In genomic region chr3:59605318-59605717, GRCh38 we compare ENCODE assay signal across 20 cellular contexts.
DNase-seq lines count a peak whose midpoint lies in the region; ATAC-seq and TF ChIP-seq lines count a peak whose summit lies in the region.
"Had no signal": no experiment of that assay in that cellular context is flagged by ENCODE, and none has a peak within 500 bp of the region (broad histone marks: within the 10 kb centered on the region; RNA-seq: fewer than 3 reads in every experiment).

No MANE protein-coding gene starts in this region.

- in situ Hi-C loops in GM13976 (cut with MboI; ENCODE audit: low sequenced_read_pairs, unreplicated experiment) = no loop called here

- TF ChIP-seq CTCF in C4-2B (conservative IDR thresholded peaks at IDR 0.05) (no peak), GM13976 (IDR thresholded peaks at IDR 0.05; ENCODE audit: borderline replicate concordance, control extremely low read depth, extremely low read depth, insufficient read depth, missing control alignments) (no peak)

- DNase-seq in NCI-H146 (lab: John Stamatoyannopoulos, UW) = peak; percentile 85
- peak; percentile 2 for DNase-seq in NCI-H2196 treated with DMSO at 0.1 percent for 48 hours (lab: John Stamatoyannopoulos, UW; ENCODE audit: unreplicated experiment)
- peak; percentile 49 for DNase-seq in kidney tubule cell (ENCODE audit: low spot score)
- no peak for DNase-seq in activated T-cell treated with anti-CD3 and anti-CD28 coated beads, Interleukin-2, amount 50 U/mL, for 48 hours
- DNase-seq in stimulated activated naive CD8-positive, alpha-beta T cell treated with anti-CD3 and anti-CD28 coated beads, Interleukin-15, Interleukin-2, amounts not matched to agents 100 U/mL and 50 U/mL, for 24 hours = no peak
- no peak for DNase-seq in activated CD4-positive, alpha-beta T cell treated with anti-CD3 and anti-CD28 coated beads for 4 hours
- no peak for DNase-seq in GM13976 (ENCODE audit: low spot score)
- DNase-seq: activated naive CD4-positive, alpha-beta T cell; amygdala; C1 segment of cervical spinal cord; caudate nucleus; KBM-7; mesendoderm; NCI-H524 treated with DMSO at 0.1 percent for 48 hours; SIG-M5; stimulated activated naive CD8-positive, alpha-beta T cell treated with anti-CD3 and anti-CD28 coated beads, Interleukin-15, amount 100 ng/mL, for 72 hours; upper lobe of right lung had no signal

- peak overlapping the region; percentile 58 for H3K27ac ChIP-seq in C4-2B
- H3K27ac ChIP-seq: esophagus muscularis mucosa, upper lobe of right lung had no signal

- ATAC-seq in stimulated activated naive CD8-positive, alpha-beta T cell treated with anti-CD3 and anti-CD28 coated beads, Interleukin-15, Interleukin-2, amounts not matched to agents 100 U/mL and 50 U/mL, for 24 hours = no peak
- ATAC-seq: natural killer cell treated with Interleukin-12 subunit alpha and Interleukin-12 subunit beta and Interleukin-15 and Interleukin-18, amount 100 ng/mL, for 72 hours; stimulated activated naive CD8-positive, alpha-beta T cell treated with anti-CD3 and anti-CD28 coated beads, Interleukin-15, amount 100 ng/mL, for 72 hours; upper lobe of right lung had no signal

Comparison
In these comparisons a context has a peak if more than half of its experiments do, and no peak if none do; other contexts are left out.
1. DNase-seq: peak in NCI-H146 (single experiment), NCI-H2196 treated with DMSO at 0.1 percent for 48 hours (single experiment) and kidney tubule cell (single experiment); none in activated T-cell treated with anti-CD3 and anti-CD28 coated beads, Interleukin-2, amount 50 U/mL, for 48 hours (0 of 2), stimulated activated naive CD8-positive, alpha-beta T cell treated with anti-CD3 and anti-CD28 coated beads, Interleukin-15, Interleukin-2, amounts not matched to agents 100 U/mL and 50 U/mL, for 24 hours (single experiment), activated CD4-positive, alpha-beta T cell treated with anti-CD3 and anti-CD28 coated beads for 4 hours (0 of 2) and GM13976 (single experiment).